In the genomic region with DNA sequence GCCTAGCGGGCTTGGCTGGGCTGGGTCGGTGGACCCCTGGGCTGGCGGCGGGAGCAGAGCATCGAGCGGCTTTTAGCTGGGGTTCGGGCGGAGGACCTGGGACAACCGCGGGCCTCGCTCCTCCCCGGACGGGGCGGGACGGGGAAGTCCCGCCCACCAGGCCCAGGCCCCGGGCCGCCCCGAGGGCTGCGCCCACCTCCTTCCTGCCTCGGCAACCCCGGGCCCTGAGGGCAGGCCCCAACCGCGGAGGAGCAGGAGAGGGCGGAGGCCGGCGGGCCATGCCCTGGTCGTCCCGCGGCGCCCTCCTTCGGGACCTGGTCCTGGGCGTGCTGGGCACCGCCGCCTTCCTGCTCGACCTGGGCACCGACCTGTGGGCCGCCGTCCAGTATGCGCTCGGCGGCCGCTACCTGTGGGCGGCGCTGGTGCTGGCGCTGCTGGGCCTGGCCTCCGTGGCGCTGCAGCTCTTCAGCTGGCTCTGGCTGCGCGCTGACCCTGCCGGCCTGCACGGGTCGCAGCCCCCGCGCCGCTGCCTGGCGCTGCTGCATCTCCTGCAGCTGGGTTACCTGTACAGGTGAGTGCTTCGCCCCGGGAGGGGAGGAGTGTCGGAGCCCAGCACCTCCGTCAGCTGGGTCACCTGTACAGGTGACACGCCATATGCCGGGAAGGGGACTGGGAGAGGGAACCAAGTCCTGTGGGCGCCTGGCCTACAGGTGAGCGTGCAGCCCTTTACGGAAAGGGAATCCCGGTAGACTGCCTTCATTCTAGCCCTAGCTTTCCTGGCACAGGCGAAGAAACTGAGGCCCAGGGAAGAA, we compare ENCODE assay signal across 8 cellular contexts.
A peak's percentile ranks its signal among the peaks of the same experiment; 100 is the strongest.
DNase-seq lines count a peak whose midpoint lies in the region; ATAC-seq, FAIRE-seq and TF ChIP-seq lines count a peak whose summit lies in the region.

XKR8 (plus strand) TSS at position 182 of the 812 bp plus-strand sequence; CDS start at position 279, 97 bp downstream.

- peak; percentile 76 for ATAC-seq in GM21447 (IDR thresholded peaks at IDR 0.05; ENCODE audit: unreplicated experiment)

- no peak for DNase-seq in D721Med (ENCODE audit: insufficient read length, low spot score)
- DNase-seq in T-helper 9 cell, result peak; percentile 76
- peak; percentile 93 for DNase-seq in astrocyte of the hippocampus (ENCODE audit: low read depth, low spot score)
- DNase-seq in hypothalamus (lab: John Stamatoyannopoulos, UW), result peak in 42 of 51 donors; percentile 16 to 75 (median 54)
- DNase-seq in skeletal muscle cell (ENCODE audit: low read depth), result peak; percentile 17
- DNase-seq in amniotic stem cell (lab: John Stamatoyannopoulos, UW), result no peak

- H3K4me3 ChIP-seq in skeletal muscle cell (ENCODE audit: low read depth, low read length), result peak within 1 kb of the TSS; percentile 73

- peak; percentile 53; the same call in 1 of the 2 replicates for TF ChIP-seq RAD21 in Ishikawa (IDR thresholded peaks at IDR 0.05; ENCODE audit: low read depth)

- no peak for FAIRE-seq in D721Med (lab: Jason Lieb, UNC)

- peak; percentile 1 for TF ChIP-seq CTCF in D721Med (IDR thresholded peaks at IDR 0.05; ENCODE audit: insufficient read depth, missing control alignments)

- TF ChIP-seq EP300 in Ishikawa (IDR thresholded peaks at IDR 0.05; ENCODE audit: borderline replicate concordance), result 0 out of 2 replicates have a peak, but pooled peaks have one; percentile 5

TF ChIP-seq in Ishikawa, 13 proteins besides CTCF, POLR2A, EP300 and RAD21:
- TF ChIP-seq TAF1 (IDR thresholded peaks at IDR 0.05; ENCODE audit: low read depth) (peak; percentile 42; the same call in 1 of the 2 replicates), NFIC (IDR thresholded peaks at IDR 0.05) (no peak), YY1 (IDR thresholded peaks at IDR 0.05; ENCODE audit: low read depth) (peak; percentile 10; the same call in 1 of the 2 replicates), MAX (IDR thresholded peaks at IDR 0.05) (no peak; the same call in 1 of the 2 replicates), EGR1 (IDR thresholded peaks at IDR 0.05) (0 out of 2 replicates have a peak, but pooled peaks have one; percentile 34), TCF12 (IDR thresholded peaks at IDR 0.05; ENCODE audit: low read depth) (peak; percentile 39; the same call in 1 of the 2 replicates), FOXM1 (IDR thresholded peaks at IDR 0.05; ENCODE audit: borderline replicate concordance, low read depth) (no peak), USF1 (IDR thresholded peaks at IDR 0.05) (no peak), TEAD4 (IDR thresholded peaks at IDR 0.05) (peak; percentile 22), REST (IDR thresholded peaks at IDR 0.05; ENCODE audit: low read depth) (no peak), ZBTB7A (IDR thresholded peaks at IDR 0.05; ENCODE audit: low read depth) (peak; percentile 58), CEBPB (IDR thresholded peaks at IDR 0.05) (no peak), CREB1 (IDR thresholded peaks at IDR 0.05; ENCODE audit: low read depth) (no peak)

Comparison
In these comparisons a context has a peak if more than half of its experiments do, and no peak if none do; other contexts are left out.
1. DNase-seq: peak in T-helper 9 cell (single experiment), astrocyte of the hippocampus (single experiment), hypothalamus (42 of 51) and skeletal muscle cell (single experiment); none in D721Med (single experiment) and amniotic stem cell (single experiment).